In genomic region chr9:136196465-136197371, GRCh38 we compare ENCODE assay signal across 18 cellular contexts. TPM values are rescaled to one million over a fixed set of nuclear protein-coding genes. Genes with fewer than 3 reads are reported as not detected.
A peak's percentile ranks its signal among the peaks of the same experiment; 100 is the strongest.
DNase-seq lines count a peak whose midpoint lies in the region; ATAC-seq and TF ChIP-seq lines count a peak whose summit lies in the region.
"Had no signal": no experiment of that assay in that cellular context is flagged by ENCODE, and none has a peak within 500 bp of the region (broad histone marks: within the 10 kb centered on the region; RNA-seq: fewer than 3 reads in every experiment).

No MANE protein-coding gene starts in this region.

- H4K20me1 ChIP-seq in GM23338 (replicated peaks; ENCODE audit: insufficient read depth), result peaks cover 6% of the 10 kb centered on the region

- no peak for TF ChIP-seq CTCF in GM23338 (conservative IDR thresholded peaks at IDR 0.05; ENCODE audit: low read depth in 2 of 2)
- TF ChIP-seq CTCF in WERI-Rb-1 (IDR thresholded peaks at IDR 0.05; ENCODE audit: low read depth, low read length), result peak; percentile 12; the same call in 1 of the 2 replicates

- H3K9me3 ChIP-seq in WERI-Rb-1 (ENCODE audit: severe bottlenecking), result no peaks in the 10 kb centered on the region
- H3K9me3 ChIP-seq: gastroesophageal sphincter, right atrium auricular region had no signal

- peak overlapping the region; percentile 75 for H3K4me2 ChIP-seq in GM23338

- ATAC-seq in GM23338 (peak; percentile 6), sciatic nerve (peak; percentile 10)
- ATAC-seq: gastroesophageal sphincter had no signal

- peaks cover 92% of the 10 kb centered on the region for H3K27me3 Mint-ChIP-seq in GM23338 (ENCODE audit: insufficient read depth, low read depth, poor library complexity)

- H3K4me1 Mint-ChIP-seq in GM23338, result peaks cover 20% of the 10 kb centered on the region

- H3K4me3 ChIP-seq in GM23338 (peak overlapping the region; percentile 47), WERI-Rb-1 (ENCODE audit: low read depth, low read length) (no peak overlapping the region)
- H3K4me3 ChIP-seq: coronary artery, gastroesophageal sphincter, right atrium auricular region had no signal

- H3K36me3 Mint-ChIP-seq in GM23338 (ENCODE audit: low read depth), result no peaks in the 10 kb centered on the region

- no peaks in the 10 kb centered on the region for H3K9me2 ChIP-seq in GM23338 (ENCODE audit: insufficient read depth)

- H3F3A ChIP-seq in GM23338 (replicated peaks; ENCODE audit: low read depth), result no peaks in the 10 kb centered on the region; the same call in 1 of the 2 replicates

- no peak overlapping the region for H3K27ac Mint-ChIP-seq in GM23338

- no peaks in the 10 kb centered on the region for H3K9me3 Mint-ChIP-seq in GM23338

- H3K36me3 ChIP-seq in GM23338 (ENCODE audit: insufficient read depth) (no peaks in the 10 kb centered on the region), WERI-Rb-1 (peaks cover 67% of the 10 kb centered on the region)
- H3K36me3 ChIP-seq: gastroesophageal sphincter, right atrium auricular region had no signal

- H3K4me3 Mint-ChIP-seq in GM23338, result peak overlapping the region; percentile 57

- H2AFZ ChIP-seq in GM23338, result no peak overlapping the region

- intact Hi-C loops in sciatic nerve (cut with DNase I), result no loop called here

- DNase-seq in GM23338 (ENCODE audit: low spot score) (peak; percentile 59), M059J (ENCODE audit: low read depth) (peak; percentile 55), WERI-Rb-1 (peak; percentile 56), sciatic nerve (ENCODE audit: low spot score) (no peak), DMS79 (lab: John Stamatoyannopoulos, UW) (no peak), NOMO-1 treated with dmso at 0.1 percent for 144 hours (lab: John Stamatoyannopoulos, UW; ENCODE audit: unreplicated experiment) (no peak), glomerular visceral epithelial cell (ENCODE audit: extremely low spot score) (no peak)
- DNase-seq: activated naive CD4-positive, alpha-beta T cell; NCI-H446 had no signal

- no peak overlapping the region for H3K27ac ChIP-seq in GM23338 (ENCODE audit: low read depth)
- peak overlapping the region; percentile 81 for H3K27ac ChIP-seq in WERI-Rb-1
- H3K27ac ChIP-seq: C4-2B, coronary artery, gastroesophageal sphincter, right atrium auricular region had no signal

- H3K27me3 ChIP-seq in GM23338 (ENCODE audit: insufficient read depth) (peaks cover 100% of the 10 kb centered on the region), WERI-Rb-1 (ENCODE audit: insufficient read depth, low read depth, severe bottlenecking) (no peaks in the 10 kb centered on the region)

- no peaks in the 10 kb centered on the region for H3K79me2 ChIP-seq in GM23338 (replicated peaks; ENCODE audit: insufficient read depth)

- H3K4me1 ChIP-seq in GM23338 (ENCODE audit: insufficient read depth), result peaks cover 27% of the 10 kb centered on the region

TF ChIP-seq in GM23338, 12 proteins besides CTCF, POLR2A, EP300 and RAD21:
- TF ChIP-seq ZNF331 (CRISPR knock-in tag; IDR thresholded peaks at IDR 0.05; ENCODE audit: low read depth) (no peak), EZH2 (IDR thresholded peaks at IDR 0.05; ENCODE audit: low read depth, unreplicated experiment) (peak; percentile 69)

RNA-seq across cellular contexts. Expression of gene LHX3, which starts 8.2 kb away (rescaled TPM):
- not detected in 2 replicates for total RNA-seq in GM23338 (2014; rRNA removed; shearing (Covaris generic))
- 0.08 TPM in 1 of 2 replicates, not detected in the other for polyA plus RNA-seq in GM23338 (2016; fragmentation: Nextera tagmentation; extraction: Ambion mirVana)
- total RNA-seq in M059J (2014; rRNA removed; shearing (Covaris generic)), result not detected in 2 replicates
- total RNA-seq in sciatic nerve, result not detected
- total RNA-seq: Daoy, epithelial cell of proximal tubule, gastroesophageal sphincter, H4, RPMI7951 had no signal
- polyA plus RNA-seq: neural cell had no signal

RNA-seq across cellular contexts. Expression of gene QSOX2, which starts 48.9 kb away (rescaled TPM):
- total RNA-seq in GM23338 (2014; rRNA removed; shearing (Covaris generic)), result 25.5 and 29.2 TPM in 2 replicates
- polyA plus RNA-seq in GM23338 (2016; fragmentation: Nextera tagmentation; extraction: Ambion mirVana), result 9.2 and 10.5 TPM in 2 replicates
- 7.1 and 20.1 TPM in 2 replicates for total RNA-seq in M059J (2014; rRNA removed; shearing (Covaris generic))
- total RNA-seq in sciatic nerve, result 7.5 TPM

Comparison
In these comparisons a context has a peak if more than half of its experiments do, and no peak if none do; other contexts are left out.
1. DNase-seq: peak in GM23338 (single experiment), M059J (single experiment) and WERI-Rb-1 (single experiment); none in sciatic nerve (single experiment), DMS79 (single experiment), NOMO-1 treated with dmso at 0.1 percent for 144 hours (single experiment) and glomerular visceral epithelial cell (single experiment).